In the genomic region with DNA sequence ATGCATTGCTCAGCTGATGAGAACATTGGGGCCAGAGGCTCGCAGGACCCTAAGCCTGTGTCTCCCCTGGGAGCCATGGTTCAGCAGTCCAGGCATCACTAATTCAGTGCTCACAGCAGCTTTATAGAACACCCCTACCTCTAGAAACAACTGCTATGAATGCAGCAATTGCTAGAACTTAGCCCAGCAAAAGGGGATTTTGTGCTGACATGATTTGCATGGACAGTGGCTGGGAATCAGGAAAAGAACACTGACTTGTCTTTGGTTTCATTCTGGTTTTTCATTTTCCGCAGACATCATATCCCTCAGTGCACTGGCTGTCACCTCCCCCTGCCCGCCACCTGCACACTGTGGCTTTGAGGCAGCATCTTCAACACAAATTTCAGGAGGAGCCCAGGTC, we compare ENCODE assay signal across 13 cellular contexts. TPM values are rescaled to one million over a fixed set of nuclear protein-coding genes. Genes with fewer than 3 reads are reported as not detected.
DNase-seq lines count a peak whose midpoint lies in the region; ATAC-seq and FAIRE-seq lines count a peak whose summit lies in the region.
"Not testable (repeated sequence)": the region's sequence is repeated elsewhere in the genome, so short reads cannot be mapped to it uniquely, and the experiment has no call there.
"Had no signal": no experiment of that assay in that cellular context is flagged by ENCODE, and none has a peak within 500 bp of the region (broad histone marks: within the 10 kb centered on the region; RNA-seq: fewer than 3 reads in every experiment).

No MANE protein-coding gene starts in this region.

- H3K4me1 Mint-ChIP-seq in activated T-helper 17 cell treated with anti-CD3 and anti-CD28 coated beads, Interleukin-2, amount 50 U/mL, for 72 hours: not testable (repeated sequence)

- not testable (repeated sequence) for H3K27me3 Mint-ChIP-seq in activated T-helper 17 cell treated with anti-CD3 and anti-CD28 coated beads, Interleukin-2, amount 50 U/mL, for 72 hours

- H3K27ac Mint-ChIP-seq in activated T-helper 17 cell treated with anti-CD3 and anti-CD28 coated beads, Interleukin-2, amount 50 U/mL, for 72 hours: not testable (repeated sequence)

- DNase-seq in GM18507 (ENCODE audit: extremely low spot score, insufficient read length, low read depth): not testable (repeated sequence)

- peak; percentile 93 for FAIRE-seq in GM18507 (lab: Jason Lieb, UNC)

- ATAC-seq in GM19324 (IDR thresholded peaks at IDR 0.05; ENCODE audit: low FRiP score, unreplicated experiment): peak; percentile 51
- peak; percentile 54 for ATAC-seq in GM21576 (IDR thresholded peaks at IDR 0.05; ENCODE audit: unreplicated experiment)
- peak; percentile 57 for ATAC-seq in HG02678 (IDR thresholded peaks at IDR 0.05; ENCODE audit: unreplicated experiment)
- peak; percentile 52 for ATAC-seq in HG03045 (IDR thresholded peaks at IDR 0.05; ENCODE audit: unreplicated experiment)
- peak; percentile 52 for ATAC-seq in HG03354 (IDR thresholded peaks at IDR 0.05; ENCODE audit: poor library complexity, severe bottlenecking, unreplicated experiment)
- ATAC-seq in activated T-helper 17 cell treated with anti-CD3 and anti-CD28 coated beads, Interleukin-2, amount 50 U/mL, for 72 hours (replicated peaks): peak; percentile 93

- not testable (repeated sequence) for H3K4me3 Mint-ChIP-seq in activated T-helper 17 cell treated with anti-CD3 and anti-CD28 coated beads, Interleukin-2, amount 50 U/mL, for 72 hours

- H3K36me3 Mint-ChIP-seq in activated T-helper 17 cell treated with anti-CD3 and anti-CD28 coated beads, Interleukin-2, amount 50 U/mL, for 72 hours (ENCODE audit: low read depth): not testable (repeated sequence)

- H3K9me3 Mint-ChIP-seq in activated T-helper 17 cell treated with anti-CD3 and anti-CD28 coated beads, Interleukin-2, amount 50 U/mL, for 72 hours: not testable (repeated sequence)

RNA-seq across cellular contexts. Expression of a gene that starts 4.0 kb away (rescaled TPM):
- total RNA-seq in activated T-helper 17 cell treated with anti-CD3 and anti-CD28 coated beads, Interleukin-2, amount 50 U/mL, for 72 hours: not detected
- total RNA-seq: Calu3; CD8-positive, alpha-beta memory T cell; G401; H7; Right ventricle myocardium inferior; SJSA1 had no signal

RNA-seq across cellular contexts. Expression of a gene that starts 57.5 kb away (rescaled TPM):
- 10 to 100 TPM; 19.3 to 30.7 TPM for total RNA-seq in activated T-helper 17 cell treated with anti-CD3 and anti-CD28 coated beads, Interleukin-2, amount 50 U/mL, for 72 hours
